Comparison of ENCODE assay signal across 1 cellular context in the genomic region with DNA sequence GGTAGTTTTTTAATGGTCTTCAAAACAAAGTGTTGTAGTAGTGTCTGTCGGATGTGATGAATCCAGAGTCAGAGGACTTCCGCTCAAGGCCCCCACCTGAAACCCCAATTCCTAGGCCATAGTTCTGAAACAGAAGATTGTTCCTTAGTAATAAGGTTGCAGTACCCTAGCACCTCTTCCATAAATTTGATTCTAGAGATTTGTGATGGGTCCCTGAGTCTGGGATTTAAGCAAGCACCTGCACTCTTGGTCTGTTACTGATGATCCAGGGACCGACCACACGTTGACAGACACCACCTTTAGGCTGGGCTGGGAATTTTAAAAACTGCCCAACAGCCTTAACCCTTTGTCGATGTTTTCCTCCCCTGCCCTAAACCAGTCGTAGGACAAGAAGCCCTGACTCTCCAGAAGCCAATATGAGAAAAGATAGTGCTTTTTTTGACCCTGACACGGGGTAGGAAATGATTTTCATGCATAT.
A peak's percentile ranks its signal among the peaks of the same experiment; 100 is the strongest.
TF ChIP-seq lines count a peak whose summit lies in the region.

No MANE protein-coding gene starts in this region.

TF ChIP-seq in K562, 482 proteins besides CTCF, POLR2A, EP300 and RAD21 (continued from another document):
- TF ChIP-seq, protein P1, sequence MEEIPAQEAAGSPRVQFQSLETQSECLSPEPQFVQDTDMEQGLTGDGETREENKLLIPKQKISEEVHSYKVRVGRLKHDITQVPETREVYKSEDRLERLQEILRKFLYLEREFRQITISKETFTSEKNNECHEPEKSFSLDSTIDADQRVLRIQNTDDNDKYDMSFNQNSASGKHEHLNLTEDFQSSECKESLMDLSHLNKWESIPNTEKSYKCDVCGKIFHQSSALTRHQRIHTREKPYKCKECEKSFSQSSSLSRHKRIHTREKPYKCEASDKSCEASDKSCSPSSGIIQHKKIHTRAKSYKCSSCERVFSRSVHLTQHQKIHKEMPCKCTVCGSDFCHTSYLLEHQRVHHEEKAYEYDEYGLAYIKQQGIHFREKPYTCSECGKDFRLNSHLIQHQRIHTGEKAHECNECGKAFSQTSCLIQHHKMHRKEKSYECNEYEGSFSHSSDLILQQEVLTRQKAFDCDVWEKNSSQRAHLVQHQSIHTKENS (CRISPR knock-in tag; IDR thresholded peaks at IDR 0.05): no peak
- no peak for TF ChIP-seq ZNF583 (CRISPR knock-in tag; IDR thresholded peaks at IDR 0.05)
- TF ChIP-seq TAF15 (IDR thresholded peaks at IDR 0.05; ENCODE audit: low read depth, low read length): no peak
- no peak for TF ChIP-seq CCAR2 (IDR thresholded peaks at IDR 0.05; ENCODE audit: low read depth, low read length)
- TF ChIP-seq, protein P2, sequence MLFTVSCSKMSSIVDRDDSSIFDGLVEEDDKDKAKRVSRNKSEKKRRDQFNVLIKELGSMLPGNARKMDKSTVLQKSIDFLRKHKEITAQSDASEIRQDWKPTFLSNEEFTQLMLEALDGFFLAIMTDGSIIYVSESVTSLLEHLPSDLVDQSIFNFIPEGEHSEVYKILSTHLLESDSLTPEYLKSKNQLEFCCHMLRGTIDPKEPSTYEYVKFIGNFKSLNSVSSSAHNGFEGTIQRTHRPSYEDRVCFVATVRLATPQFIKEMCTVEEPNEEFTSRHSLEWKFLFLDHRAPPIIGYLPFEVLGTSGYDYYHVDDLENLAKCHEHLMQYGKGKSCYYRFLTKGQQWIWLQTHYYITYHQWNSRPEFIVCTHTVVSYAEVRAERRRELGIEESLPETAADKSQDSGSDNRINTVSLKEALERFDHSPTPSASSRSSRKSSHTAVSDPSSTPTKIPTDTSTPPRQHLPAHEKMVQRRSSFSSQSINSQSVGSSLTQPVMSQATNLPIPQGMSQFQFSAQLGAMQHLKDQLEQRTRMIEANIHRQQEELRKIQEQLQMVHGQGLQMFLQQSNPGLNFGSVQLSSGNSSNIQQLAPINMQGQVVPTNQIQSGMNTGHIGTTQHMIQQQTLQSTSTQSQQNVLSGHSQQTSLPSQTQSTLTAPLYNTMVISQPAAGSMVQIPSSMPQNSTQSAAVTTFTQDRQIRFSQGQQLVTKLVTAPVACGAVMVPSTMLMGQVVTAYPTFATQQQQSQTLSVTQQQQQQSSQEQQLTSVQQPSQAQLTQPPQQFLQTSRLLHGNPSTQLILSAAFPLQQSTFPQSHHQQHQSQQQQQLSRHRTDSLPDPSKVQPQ (CRISPR knock-in tag; IDR thresholded peaks at IDR 0.05; ENCODE audit: borderline replicate concordance): no peak
- TF ChIP-seq ZNF197 (CRISPR knock-in tag; IDR thresholded peaks at IDR 0.05; ENCODE audit: low read depth): no peak
- no peak for TF ChIP-seq ZNF644 (tag; IDR thresholded peaks at IDR 0.05; ENCODE audit: low read depth)
- TF ChIP-seq MEIS2 (IDR thresholded peaks at IDR 0.05; ENCODE audit: partially characterized antibody): peak; percentile 43
- TF ChIP-seq, protein P3, sequence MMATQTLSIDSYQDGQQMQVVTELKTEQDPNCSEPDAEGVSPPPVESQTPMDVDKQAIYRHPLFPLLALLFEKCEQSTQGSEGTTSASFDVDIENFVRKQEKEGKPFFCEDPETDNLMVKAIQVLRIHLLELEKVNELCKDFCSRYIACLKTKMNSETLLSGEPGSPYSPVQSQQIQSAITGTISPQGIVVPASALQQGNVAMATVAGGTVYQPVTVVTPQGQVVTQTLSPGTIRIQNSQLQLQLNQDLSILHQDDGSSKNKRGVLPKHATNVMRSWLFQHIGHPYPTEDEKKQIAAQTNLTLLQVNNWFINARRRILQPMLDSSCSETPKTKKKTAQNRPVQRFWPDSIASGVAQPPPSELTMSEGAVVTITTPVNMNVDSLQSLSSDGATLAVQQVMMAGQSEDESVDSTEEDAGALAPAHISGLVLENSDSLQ (IDR thresholded peaks at IDR 0.05): peak; percentile 76
- TF ChIP-seq CBX5 (IDR thresholded peaks at IDR 0.05; ENCODE audit: borderline replicate concordance, low read depth): no peak
- 0 out of 2 replicates have a peak, but pooled peaks have one; percentile 28 for TF ChIP-seq SPI1 (IDR thresholded peaks at IDR 0.05; ENCODE audit: borderline replicate concordance, low read depth, low read length)
- TF ChIP-seq, protein P4, sequence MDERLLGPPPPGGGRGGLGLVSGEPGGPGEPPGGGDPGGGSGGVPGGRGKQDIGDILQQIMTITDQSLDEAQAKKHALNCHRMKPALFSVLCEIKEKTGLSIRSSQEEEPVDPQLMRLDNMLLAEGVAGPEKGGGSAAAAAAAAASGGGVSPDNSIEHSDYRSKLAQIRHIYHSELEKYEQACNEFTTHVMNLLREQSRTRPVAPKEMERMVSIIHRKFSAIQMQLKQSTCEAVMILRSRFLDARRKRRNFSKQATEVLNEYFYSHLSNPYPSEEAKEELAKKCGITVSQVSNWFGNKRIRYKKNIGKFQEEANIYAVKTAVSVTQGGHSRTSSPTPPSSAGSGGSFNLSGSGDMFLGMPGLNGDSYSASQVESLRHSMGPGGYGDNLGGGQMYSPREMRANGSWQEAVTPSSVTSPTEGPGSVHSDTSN (CRISPR knock-in tag; IDR thresholded peaks at IDR 0.05; ENCODE audit: low read depth): no peak
- TF ChIP-seq, protein P4 (tag; conservative IDR thresholded peaks at IDR 0.05; ENCODE audit: low read depth): no peak; the same call in 1 of the 2 replicates
- peak; percentile 48 for TF ChIP-seq GABPA (tag; conservative IDR thresholded peaks at IDR 0.05; ENCODE audit: low read depth)
- TF ChIP-seq ZNF124 (CRISPR knock-in tag; IDR thresholded peaks at IDR 0.05): no peak
- no peak for TF ChIP-seq DNMT1 (IDR thresholded peaks at IDR 0.05)
- TF ChIP-seq ZNF282 (CRISPR knock-in tag; IDR thresholded peaks at IDR 0.05): no peak
- no peak for TF ChIP-seq CEBPG (CRISPR knock-in tag; IDR thresholded peaks at IDR 0.05)
- no peak for TF ChIP-seq CEBPG (tag; conservative IDR thresholded peaks at IDR 0.05 in 1 of 2, IDR thresholded peaks at IDR 0.05 in 1 of 2)
- no peak for TF ChIP-seq ZNF780A (CRISPR knock-in tag; IDR thresholded peaks at IDR 0.05)
- no peak for TF ChIP-seq PCBP1 (IDR thresholded peaks at IDR 0.05; ENCODE audit: low read depth, low read length, poor library complexity, severe bottlenecking)
- TF ChIP-seq IRF1 (CRISPR knock-in tag; IDR thresholded peaks at IDR 0.05; ENCODE audit: borderline replicate concordance): no peak
- TF ChIP-seq HOXB6 (CRISPR knock-in tag; IDR thresholded peaks at IDR 0.05; ENCODE audit: borderline replicate concordance): no peak
- TF ChIP-seq, protein P5, sequence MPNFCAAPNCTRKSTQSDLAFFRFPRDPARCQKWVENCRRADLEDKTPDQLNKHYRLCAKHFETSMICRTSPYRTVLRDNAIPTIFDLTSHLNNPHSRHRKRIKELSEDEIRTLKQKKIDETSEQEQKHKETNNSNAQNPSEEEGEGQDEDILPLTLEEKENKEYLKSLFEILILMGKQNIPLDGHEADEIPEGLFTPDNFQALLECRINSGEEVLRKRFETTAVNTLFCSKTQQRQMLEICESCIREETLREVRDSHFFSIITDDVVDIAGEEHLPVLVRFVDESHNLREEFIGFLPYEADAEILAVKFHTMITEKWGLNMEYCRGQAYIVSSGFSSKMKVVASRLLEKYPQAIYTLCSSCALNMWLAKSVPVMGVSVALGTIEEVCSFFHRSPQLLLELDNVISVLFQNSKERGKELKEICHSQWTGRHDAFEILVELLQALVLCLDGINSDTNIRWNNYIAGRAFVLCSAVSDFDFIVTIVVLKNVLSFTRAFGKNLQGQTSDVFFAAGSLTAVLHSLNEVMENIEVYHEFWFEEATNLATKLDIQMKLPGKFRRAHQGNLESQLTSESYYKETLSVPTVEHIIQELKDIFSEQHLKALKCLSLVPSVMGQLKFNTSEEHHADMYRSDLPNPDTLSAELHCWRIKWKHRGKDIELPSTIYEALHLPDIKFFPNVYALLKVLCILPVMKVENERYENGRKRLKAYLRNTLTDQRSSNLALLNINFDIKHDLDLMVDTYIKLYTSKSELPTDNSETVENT (CRISPR knock-in tag; IDR thresholded peaks at IDR 0.05): no peak
- TF ChIP-seq TCF3 (CRISPR knock-in tag; IDR thresholded peaks at IDR 0.05): no peak
- TF ChIP-seq FOXK2 (conservative IDR thresholded peaks at IDR 0.05 in 1 of 2, IDR thresholded peaks at IDR 0.05 in 1 of 2; ENCODE audit: low read depth in 2 of 2): 0 out of 4 replicates have a peak, but pooled peaks of 1 of the 2 experiments have one; percentile 23
- no peak for TF ChIP-seq ATF4 (CRISPR knock-in tag; IDR thresholded peaks at IDR 0.05)
- TF ChIP-seq HDAC2 (IDR thresholded peaks at IDR 0.05): peak; percentile 66; the same call in 1 of the 2 replicates
- TF ChIP-seq TCFL5 (CRISPR knock-in tag; conservative IDR thresholded peaks at IDR 0.05): no peak
- no peak for TF ChIP-seq ILF3 (IDR thresholded peaks at IDR 0.05; ENCODE audit: borderline replicate concordance)
- no peak for TF ChIP-seq ZNF79 (CRISPR knock-in tag; IDR thresholded peaks at IDR 0.05; ENCODE audit: low read depth)
- TF ChIP-seq NR1H2 (CRISPR knock-in tag; IDR thresholded peaks at IDR 0.05): peak; percentile 85; the same call in 1 of the 2 replicates
- 0 out of 2 replicates have a peak, but pooled peaks have one; percentile 28 for TF ChIP-seq MYBL2 (IDR thresholded peaks at IDR 0.05; ENCODE audit: low read depth)
- TF ChIP-seq MYBL2 (CRISPR knock-in tag; IDR thresholded peaks at IDR 0.05; ENCODE audit: borderline replicate concordance): no peak
- no peak for TF ChIP-seq NUFIP1 (IDR thresholded peaks at IDR 0.05; ENCODE audit: partially characterized antibody)
- TF ChIP-seq SMARCA4 (IDR thresholded peaks at IDR 0.05): 0 out of 2 replicates have a peak, but pooled peaks have one; percentile 55
- TF ChIP-seq XRCC5 (IDR thresholded peaks at IDR 0.05; ENCODE audit: low read depth, low read length): no peak
- TF ChIP-seq NEUROD1 (IDR thresholded peaks at IDR 0.05; ENCODE audit: borderline replicate concordance, low read depth, low read length, partially characterized antibody): no peak
- no peak for TF ChIP-seq ZNF316 (IDR thresholded peaks at IDR 0.05)
- TF ChIP-seq CEBPB (tag; IDR thresholded peaks at IDR 0.05): no peak
- TF ChIP-seq RNF2 (IDR thresholded peaks at IDR 0.05): no peak
- TF ChIP-seq TFE3 (CRISPR knock-in tag; IDR thresholded peaks at IDR 0.05): no peak
- TF ChIP-seq HDAC1 (IDR thresholded peaks at IDR 0.05): peak in 1 of 2 experiments; percentile 56; a peak in 1 of 4 replicates
- TF ChIP-seq, protein P6, sequence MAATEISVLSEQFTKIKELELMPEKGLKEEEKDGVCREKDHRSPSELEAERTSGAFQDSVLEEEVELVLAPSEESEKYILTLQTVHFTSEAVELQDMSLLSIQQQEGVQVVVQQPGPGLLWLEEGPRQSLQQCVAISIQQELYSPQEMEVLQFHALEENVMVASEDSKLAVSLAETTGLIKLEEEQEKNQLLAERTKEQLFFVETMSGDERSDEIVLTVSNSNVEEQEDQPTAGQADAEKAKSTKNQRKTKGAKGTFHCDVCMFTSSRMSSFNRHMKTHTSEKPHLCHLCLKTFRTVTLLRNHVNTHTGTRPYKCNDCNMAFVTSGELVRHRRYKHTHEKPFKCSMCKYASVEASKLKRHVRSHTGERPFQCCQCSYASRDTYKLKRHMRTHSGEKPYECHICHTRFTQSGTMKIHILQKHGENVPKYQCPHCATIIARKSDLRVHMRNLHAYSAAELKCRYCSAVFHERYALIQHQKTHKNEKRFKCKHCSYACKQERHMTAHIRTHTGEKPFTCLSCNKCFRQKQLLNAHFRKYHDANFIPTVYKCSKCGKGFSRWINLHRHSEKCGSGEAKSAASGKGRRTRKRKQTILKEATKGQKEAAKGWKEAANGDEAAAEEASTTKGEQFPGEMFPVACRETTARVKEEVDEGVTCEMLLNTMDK (IDR thresholded peaks at IDR 0.05; ENCODE audit: borderline replicate concordance, insufficient read depth, low read depth, low read length, poor library complexity, severe bottlenecking): peak; percentile 72
- no peak for TF ChIP-seq HNRNPUL1 (IDR thresholded peaks at IDR 0.05; ENCODE audit: low read length)
- TF ChIP-seq TOE1 (IDR thresholded peaks at IDR 0.05; ENCODE audit: borderline replicate concordance): peak; percentile 35; the same call in 1 of the 2 replicates
- TF ChIP-seq TOE1 (CRISPR knock-in tag; IDR thresholded peaks at IDR 0.05; ENCODE audit: borderline replicate concordance, low read depth): no peak
- no peak for TF ChIP-seq RBM34 (IDR thresholded peaks at IDR 0.05; ENCODE audit: borderline replicate concordance, insufficient read depth, low read length)
- TF ChIP-seq KDM5B (IDR thresholded peaks at IDR 0.05; ENCODE audit: insufficient replicate concordance, low read depth, low read length): peak; percentile 27
- TF ChIP-seq CSDE1 (IDR thresholded peaks at IDR 0.05): no peak
- TF ChIP-seq HLTF (IDR thresholded peaks at IDR 0.05): no peak
- TF ChIP-seq ZNF551 (CRISPR knock-in tag; IDR thresholded peaks at IDR 0.05): no peak
